10 cellular contexts compared by ENCODE assay signal in the genomic region with DNA sequence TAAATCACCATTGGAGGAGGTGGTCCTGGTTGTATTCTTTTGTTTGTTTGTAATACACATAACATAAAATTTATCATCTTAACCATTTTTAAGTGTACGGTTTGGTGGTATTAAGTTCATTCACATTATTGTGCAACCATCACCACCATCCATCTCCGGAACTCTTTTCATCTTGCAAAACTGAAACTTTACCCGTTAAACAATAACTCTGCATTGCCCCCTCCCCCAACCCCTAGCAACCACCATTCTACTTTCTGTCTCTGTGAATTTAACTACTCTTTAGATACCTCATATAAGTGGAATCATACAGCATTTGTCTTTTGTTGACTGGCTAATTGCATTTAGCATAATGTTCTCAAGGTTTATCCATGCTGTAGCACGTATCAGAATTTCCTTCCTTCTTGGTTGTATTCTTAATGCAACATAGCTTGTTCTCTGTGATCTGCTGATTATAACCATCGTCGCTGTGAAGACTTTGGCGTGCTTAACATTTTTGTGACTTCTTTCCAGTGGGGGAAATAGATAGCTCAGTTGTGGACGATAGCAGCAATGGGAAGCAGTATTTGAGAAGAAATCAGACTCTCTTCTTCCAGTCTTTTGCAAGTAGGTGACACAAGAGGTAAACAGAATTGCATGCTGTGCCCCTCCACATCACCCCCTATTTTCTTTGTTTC.
DNase-seq lines count a peak whose midpoint lies in the region; ATAC-seq and TF ChIP-seq lines count a peak whose summit lies in the region.
"Had no signal": no experiment of that assay in that cellular context is flagged by ENCODE, and none has a peak within 500 bp of the region (broad histone marks: within the 10 kb centered on the region; RNA-seq: fewer than 3 reads in every experiment).

No MANE protein-coding gene starts in this region.

- H3K36me3 ChIP-seq in left ventricle myocardium inferior: no peaks in the 10 kb centered on the region
- no peaks in the 10 kb centered on the region for H3K36me3 ChIP-seq in transverse colon

- no peak for TF ChIP-seq EP300 in transverse colon (IDR thresholded peaks at IDR 0.05; ENCODE audit: low read depth)

- H3K27ac ChIP-seq in left ventricle myocardium inferior (replicated peaks): peak overlapping the region; percentile 50
- H3K27ac ChIP-seq in transverse colon: peak overlapping the region in 3 of 4 donors; percentile 1 to 38 (median 36)

- no peak for ATAC-seq in left ventricle myocardium superior

- no peak for TF ChIP-seq POLR2A in transverse colon (IDR thresholded peaks at IDR 0.05)

- TF ChIP-seq CTCF in left ventricle myocardium inferior (IDR thresholded peaks at IDR 0.05; ENCODE audit: borderline replicate concordance) (no peak), choroid plexus epithelial cell (conservative IDR thresholded peaks at IDR 0.05; ENCODE audit: low read depth, low read length) (no peak), transverse colon (IDR thresholded peaks at IDR 0.05) (no peak)

- intact Hi-C loops in left ventricle myocardium inferior (cut with micrococcal nuclease) (loop anchor here (5.0 to 10.0 kb wide), 3 partner anchors 60 to 955 kb away; a partner anchor contains a TSS), left ventricle myocardium superior (cut with micrococcal nuclease) (loop anchor here (5.0 to 10.0 kb wide), 2 partner anchors 392 to 955 kb away; no protein-coding TSS in a partner anchor), transverse colon (cut with DNase I; ENCODE audit: low total_unique reads) (loop anchor here (10.0 kb wide), 1 partner anchor 912 kb away; a partner anchor contains a TSS)

- no peak for DNase-seq in left ventricle myocardium inferior
- no peak for DNase-seq in left ventricle myocardium superior
- peak; percentile 86 for DNase-seq in MV-4-11 (lab: John Stamatoyannopoulos, UW)
- DNase-seq in choroid plexus epithelial cell (ENCODE audit: low read depth): peak; percentile 51
- DNase-seq in transverse colon: no peak
- no peak for DNase-seq in D341Med (ENCODE audit: low spot score)
- no peak for DNase-seq in DMS153 (lab: John Stamatoyannopoulos, UW)
- DNase-seq in ecto neural progenitor cell (ENCODE audit: low spot score): no peak
- DNase-seq: cortex of kidney, posterior cingulate gyrus had no signal

- H3K9me3 ChIP-seq in left ventricle myocardium inferior (replicated peaks): no peaks in the 10 kb centered on the region
- no peaks in the 10 kb centered on the region for H3K9me3 ChIP-seq in transverse colon

- H3K4me3 ChIP-seq in left ventricle myocardium inferior (no peak overlapping the region), choroid plexus epithelial cell (ENCODE audit: low read depth, low read length) (no peak overlapping the region), transverse colon (no peak overlapping the region)

- in situ Hi-C loops in transverse colon (cut with MboI; ENCODE audit: low pct_ligation_motif_present in 1 of 4, low pct_unique_long_range_greater_than_20kb in 1 of 4, low sequenced_read_pairs in 3 of 4): no loop called here

- 50 to 56% methylated on average over 6 to 8 of the region's 8 CpGs for WGBS in transverse colon (ENCODE audit: low coverage in 1 of 2), 2 donors

- H3K4me1 ChIP-seq in left ventricle myocardium inferior: peaks cover 28% of the 10 kb centered on the region
- peaks cover 0 to 22% (median 2%) of the 10 kb centered on the region in 4 donors for H3K4me1 ChIP-seq in transverse colon

- H3K27me3 ChIP-seq in left ventricle myocardium inferior (ENCODE audit: low read depth): no peaks in the 10 kb centered on the region
- no peaks in the 10 kb centered on the region for H3K27me3 ChIP-seq in transverse colon

Comparison
In these comparisons a context has a peak if more than half of its experiments do, and no peak if none do; other contexts are left out.
1. DNase-seq: peak in MV-4-11 (single experiment) and choroid plexus epithelial cell (single experiment); none in left ventricle myocardium inferior (single experiment), left ventricle myocardium superior (single experiment), transverse colon (single experiment), D341Med (single experiment), DMS153 (single experiment) and ecto neural progenitor cell (single experiment).